In the genomic region with DNA sequence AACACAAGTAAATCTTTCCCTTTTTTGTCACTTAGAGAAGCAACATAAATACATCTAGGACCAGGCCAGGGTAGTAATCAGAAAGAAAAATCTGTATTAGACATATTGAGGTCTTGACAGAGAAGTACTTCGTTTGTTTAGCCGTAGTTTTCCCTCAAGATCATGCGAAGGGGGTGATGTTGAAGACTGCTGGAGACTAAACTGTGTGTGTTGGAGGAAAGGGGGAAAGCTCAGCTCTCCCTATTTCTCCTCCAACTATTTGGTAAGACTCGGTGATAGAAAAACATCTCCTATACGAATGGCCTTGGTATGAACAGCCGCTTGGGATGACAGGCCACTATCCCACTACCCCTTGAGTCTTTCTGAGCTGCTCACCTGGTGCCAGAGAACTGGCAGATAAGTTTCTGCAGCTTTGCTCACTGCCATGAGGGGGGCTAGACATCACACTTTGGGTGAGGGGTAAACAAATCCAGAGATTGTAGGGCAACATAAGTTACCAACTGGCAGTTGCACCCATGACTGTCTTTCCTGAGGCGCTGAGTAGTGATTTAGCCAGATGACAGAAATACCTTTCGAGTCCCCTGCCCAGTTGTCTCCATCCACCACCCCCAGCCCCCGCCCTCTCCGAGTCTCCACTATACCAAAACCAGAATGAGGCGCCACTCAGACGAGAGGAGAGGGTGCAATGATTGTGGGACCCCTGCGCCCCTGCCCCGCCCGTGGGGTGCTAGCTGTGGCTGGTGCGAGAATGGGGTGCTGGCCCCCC, we compare ENCODE assay signal across 8 cellular contexts. TPM values are rescaled to one million over a fixed set of nuclear protein-coding genes. Genes with fewer than 3 reads are reported as not detected.
DNase-seq lines count a peak whose midpoint lies in the region; ATAC-seq, FAIRE-seq and TF ChIP-seq lines count a peak whose summit lies in the region.

No MANE protein-coding gene starts in this region.

- H3K27me3 Mint-ChIP-seq in activated T-cell treated with anti-CD3 and anti-CD28 coated beads, Interleukin-2, amount 50 U/mL, for 24 hours: no peaks in the 10 kb centered on the region
- no peaks in the 10 kb centered on the region for H3K27me3 Mint-ChIP-seq in activated T-helper 2 cell treated with anti-CD3 and anti-CD28 coated beads, Interferon-gamma antibody, Interleukin-2, Interleukin-4, amounts not matched to agents 10 μg/mL and 5 μg/mL and 100 μg/mL, durations not matched to agents 14 hours and 24 hours and 36 hours (ENCODE audit: low read depth)

- DNase-seq in activated T-cell treated with anti-CD3 and anti-CD28 coated beads, Interleukin-2, amount 50 U/mL, for 24 hours: no peak
- DNase-seq in activated T-cell treated with anti-CD3 and anti-CD28 coated beads for 4 hours (no peak), keratinocyte (ENCODE audit: low read depth, low spot score) (no peak), testis (no peak), GM13977 (ENCODE audit: low spot score) (no peak)
- no peak for DNase-seq in activated T-helper 2 cell treated with anti-CD3 and anti-CD28 coated beads, Interferon-gamma antibody, Interleukin-2, Interleukin-4, amounts not matched to agents 10 μg/mL and 5 μg/mL and 100 μg/mL, durations not matched to agents 14 hours and 24 hours and 36 hours (ENCODE audit: low spot score)

- ATAC-seq in GM18873 (IDR thresholded peaks at IDR 0.05; ENCODE audit: low FRiP score, unreplicated experiment) (no peak), HG02884 (IDR thresholded peaks at IDR 0.05; ENCODE audit: unreplicated experiment) (no peak)

- no peaks in the 10 kb centered on the region for H3K9me1 ChIP-seq in keratinocyte (ENCODE audit: control insufficient read depth, extremely low read depth, insufficient read depth, low read length)

- no peak for TF ChIP-seq POLR2A in testis (IDR thresholded peaks at IDR 0.05)

- in situ Hi-C loops in GM13977 (cut with MboI; ENCODE audit: low pct_unique_long_range_greater_than_20kb, low sequenced_read_pairs, unreplicated experiment): loop anchor here (10.0 kb wide), 1 partner anchor 135 kb away; no protein-coding TSS in a partner anchor

- H3K4me2 ChIP-seq in keratinocyte (ENCODE audit: control insufficient read depth, extremely low read depth, insufficient read depth, low read depth, low read length): peak overlapping the region; percentile 91

- H3K4me1 ChIP-seq in keratinocyte (ENCODE audit: control insufficient read depth, extremely low read depth, insufficient read depth, low read length): peaks cover 22% of the 10 kb centered on the region
- peaks cover 13% of the 10 kb centered on the region for H3K4me1 ChIP-seq in testis

- 20 to 26% methylated on average over 15 to 16 of the region's 16 CpGs for WGBS in testis, 2 donors

- H3K9me3 ChIP-seq in keratinocyte (ENCODE audit: control insufficient read depth, low read depth, low read length) (no peaks in the 10 kb centered on the region), testis (no peaks in the 10 kb centered on the region)

- no peaks in the 10 kb centered on the region for H3K27me3 ChIP-seq in keratinocyte (ENCODE audit: control insufficient read depth, extremely low read depth, insufficient read depth, low read length)
- no peaks in the 10 kb centered on the region for H3K27me3 ChIP-seq in testis

- no peak for FAIRE-seq in keratinocyte (lab: Jason Lieb, UNC)

- H3K4me3 Mint-ChIP-seq in activated T-cell treated with anti-CD3 and anti-CD28 coated beads, Interleukin-2, amount 50 U/mL, for 24 hours: peak overlapping the region; percentile 93
- peak overlapping the region; percentile 88 for H3K4me3 Mint-ChIP-seq in activated T-helper 2 cell treated with anti-CD3 and anti-CD28 coated beads, Interferon-gamma antibody, Interleukin-2, Interleukin-4, amounts not matched to agents 10 μg/mL and 5 μg/mL and 100 μg/mL, durations not matched to agents 14 hours and 24 hours and 36 hours (ENCODE audit: low read depth)

- H3K27ac Mint-ChIP-seq in activated T-cell treated with anti-CD3 and anti-CD28 coated beads, Interleukin-2, amount 50 U/mL, for 24 hours: peak overlapping the region; percentile 92
- H3K27ac Mint-ChIP-seq in activated T-helper 2 cell treated with anti-CD3 and anti-CD28 coated beads, Interferon-gamma antibody, Interleukin-2, Interleukin-4, amounts not matched to agents 10 μg/mL and 5 μg/mL and 100 μg/mL, durations not matched to agents 14 hours and 24 hours and 36 hours: peak overlapping the region; percentile 86

- H3K9me3 Mint-ChIP-seq in activated T-cell treated with anti-CD3 and anti-CD28 coated beads, Interleukin-2, amount 50 U/mL, for 24 hours: no peaks in the 10 kb centered on the region
- H3K9me3 Mint-ChIP-seq in activated T-helper 2 cell treated with anti-CD3 and anti-CD28 coated beads, Interferon-gamma antibody, Interleukin-2, Interleukin-4, amounts not matched to agents 10 μg/mL and 5 μg/mL and 100 μg/mL, durations not matched to agents 14 hours and 24 hours and 36 hours: no peaks in the 10 kb centered on the region

- intact Hi-C loops in activated T-helper 2 cell treated with anti-CD3 and anti-CD28 coated beads, Interferon-gamma antibody, Interleukin-2, Interleukin-4, amounts not matched to agents 10 μg/mL and 5 μg/mL and 100 μg/mL, durations not matched to agents 14 hours and 24 hours and 36 hours (cut with micrococcal nuclease): loop anchor here (1.0 to 10.0 kb wide), 6 partner anchors 7 to 215 kb away; a partner anchor contains a TSS
- intact Hi-C loops in testis (cut with DNase I; ENCODE audit: low total_unique reads): no loop called here

- H4K20me1 ChIP-seq in keratinocyte (ENCODE audit: control insufficient read depth, extremely low read depth, insufficient read depth, low read length): no peaks in the 10 kb centered on the region

- dilution Hi-C loops in keratinocyte (cut with MboI; ENCODE audit: extremely low pct_ligation_motif_present, low sequenced_read_pairs): no loop called here

- H2AFZ ChIP-seq in keratinocyte (ENCODE audit: control insufficient read depth, low read length): peak overlapping the region; percentile 99

- H3K27ac ChIP-seq in keratinocyte (ENCODE audit: control insufficient read depth, insufficient read depth, low read length) (peak overlapping the region; percentile 87), testis (peak overlapping the region; percentile 60 to 77)

- peaks cover 1 to 2% of the 10 kb centered on the region in 2 experiments for H3K36me3 ChIP-seq in keratinocyte (ENCODE audit: control insufficient read depth in 2 of 2, extremely low read depth in 1 of 2, insufficient read depth in 2 of 2, low read length in 2 of 2)
- H3K36me3 ChIP-seq in testis (ENCODE audit: low read depth, missing control alignments): no peaks in the 10 kb centered on the region

- peaks cover 3% of the 10 kb centered on the region for H3K79me2 ChIP-seq in keratinocyte (ENCODE audit: control insufficient read depth, insufficient read depth, low read length)

- H3K9ac ChIP-seq in keratinocyte (ENCODE audit: control insufficient read depth, extremely low read depth, insufficient read depth, low read length): peak overlapping the region; percentile 84

- TF ChIP-seq CTCF in keratinocyte (optimal IDR thresholded peaks at IDR 0.05 in 1 of 3, IDR thresholded peaks at IDR 0.05 in 1 of 3, conservative IDR thresholded peaks at IDR 0.05 in 1 of 3; ENCODE audit: extremely low read depth in 1 of 3, insufficient read depth in 2 of 3, low read length in 3 of 3) (no peak), testis (IDR thresholded peaks at IDR 0.05) (no peak), GM13977 (IDR thresholded peaks at IDR 0.05; ENCODE audit: extremely low read depth, insufficient read depth, missing control alignments) (no peak)

- peaks cover 60% of the 10 kb centered on the region for H3K4me1 Mint-ChIP-seq in activated T-cell treated with anti-CD3 and anti-CD28 coated beads, Interleukin-2, amount 50 U/mL, for 24 hours (ENCODE audit: low read depth)
- H3K4me1 Mint-ChIP-seq in activated T-helper 2 cell treated with anti-CD3 and anti-CD28 coated beads, Interferon-gamma antibody, Interleukin-2, Interleukin-4, amounts not matched to agents 10 μg/mL and 5 μg/mL and 100 μg/mL, durations not matched to agents 14 hours and 24 hours and 36 hours (ENCODE audit: low read depth): peaks cover 51% of the 10 kb centered on the region

- H3K36me3 Mint-ChIP-seq in activated T-cell treated with anti-CD3 and anti-CD28 coated beads, Interleukin-2, amount 50 U/mL, for 24 hours (ENCODE audit: low read depth): peaks cover 55% of the 10 kb centered on the region
- H3K36me3 Mint-ChIP-seq in activated T-helper 2 cell treated with anti-CD3 and anti-CD28 coated beads, Interferon-gamma antibody, Interleukin-2, Interleukin-4, amounts not matched to agents 10 μg/mL and 5 μg/mL and 100 μg/mL, durations not matched to agents 14 hours and 24 hours and 36 hours (ENCODE audit: low read depth): peaks cover 47% of the 10 kb centered on the region

- H3K4me3 ChIP-seq in keratinocyte (ENCODE audit: control insufficient read depth in 2 of 3, extremely low read depth in 1 of 3, insufficient read depth in 2 of 3, low read depth in 1 of 3, low read length in 3 of 3) (peak overlapping the region; percentile 64 to 83 (median 82)), testis (peak overlapping the region; percentile 79 to 80)

RNA-seq across cellular contexts. Expression of a gene that starts 0.7 kb away (rescaled TPM):
- 38.7 and 40.7 TPM in 2 replicates for total RNA-seq in activated T-helper 2 cell treated with anti-CD3 and anti-CD28 coated beads, Interferon-gamma antibody, Interleukin-2, Interleukin-4, amounts not matched to agents 10 μg/mL and 5 μg/mL and 100 μg/mL, durations not matched to agents 14 hours and 24 hours and 36 hours
- polyA plus RNA-seq in keratinocyte: 5.3 to 7.8 TPM (median 6.7 TPM) in 3 replicates
- polyA plus RNA-seq in keratinocyte (2011; ENCODE audit: low read depth): 0.42 TPM
- 5.4 and 8.0 TPM in 2 replicates for polyA plus RNA-seq in keratinocyte (2011; cell fraction: cytosol; rRNA removed)
- 22.3 and 24.4 TPM in 2 replicates for polyA plus RNA-seq in keratinocyte (2011; cell fraction: nucleus; rRNA removed)
- polyA plus RNA-seq in keratinocyte (2012; ENCODE audit: low replicate concordance): 2.3 and 3.8 TPM in 2 replicates
- 4.9 to 6.2 TPM (median 5.9 TPM) in 3 replicates for polyA minus RNA-seq in keratinocyte
- polyA minus RNA-seq in keratinocyte (2011; cell fraction: cytosol; rRNA and poly(A)+ RNA removed): 0.58 TPM
- 3.0 and 7.9 TPM in 2 replicates for polyA minus RNA-seq in keratinocyte (2011; cell fraction: nucleus; rRNA and poly(A)+ RNA removed)
- total RNA-seq in testis: 10 to 100 TPM; 15.0 to 18.3 TPM
- polyA plus RNA-seq in testis (ENCODE audit: insufficient read depth, low read depth, low replicate concordance): 12.7 TPM

RNA-seq across cellular contexts. Expression of a gene that starts 17.9 kb away (rescaled TPM):
- total RNA-seq in activated T-helper 2 cell treated with anti-CD3 and anti-CD28 coated beads, Interferon-gamma antibody, Interleukin-2, Interleukin-4, amounts not matched to agents 10 μg/mL and 5 μg/mL and 100 μg/mL, durations not matched to agents 14 hours and 24 hours and 36 hours: 30.9 and 37.4 TPM in 2 replicates
- polyA plus RNA-seq in keratinocyte (4.2 to 6.0 TPM (median 4.8 TPM) in 3 replicates), testis (ENCODE audit: insufficient read depth, low read depth, low replicate concordance) (20.1 TPM)
- 7.0 TPM for polyA plus RNA-seq in keratinocyte (2011; ENCODE audit: low read depth)
- polyA plus RNA-seq in keratinocyte (2011; cell fraction: cytosol; rRNA removed): 2.5 and 3.5 TPM in 2 replicates
- 6.4 and 9.5 TPM in 2 replicates for polyA plus RNA-seq in keratinocyte (2011; cell fraction: nucleus; rRNA removed)
- 2.2 and 5.2 TPM in 2 replicates for polyA plus RNA-seq in keratinocyte (2012; ENCODE audit: low replicate concordance)
- 3.1 to 6.7 TPM (median 6.0 TPM) in 3 replicates for polyA minus RNA-seq in keratinocyte
- 2.5 TPM for polyA minus RNA-seq in keratinocyte (2011; cell fraction: cytosol; rRNA and poly(A)+ RNA removed)
- polyA minus RNA-seq in keratinocyte (2011; cell fraction: nucleus; rRNA and poly(A)+ RNA removed): 4.0 and 5.6 TPM in 2 replicates
- 10 to 100 TPM; 18.4 to 29.8 TPM for total RNA-seq in testis

RNA-seq across cellular contexts. Expression of a gene that starts 23.3 kb away (rescaled TPM):
- total RNA-seq in activated T-helper 2 cell treated with anti-CD3 and anti-CD28 coated beads, Interferon-gamma antibody, Interleukin-2, Interleukin-4, amounts not matched to agents 10 μg/mL and 5 μg/mL and 100 μg/mL, durations not matched to agents 14 hours and 24 hours and 36 hours: 262 and 283 TPM in 2 replicates
- polyA plus RNA-seq in keratinocyte: 76.5 to 184 TPM (median 130 TPM) in 3 replicates
- polyA plus RNA-seq in keratinocyte (2011; ENCODE audit: low read depth): 76.9 TPM
- polyA plus RNA-seq in keratinocyte (2011; cell fraction: cytosol; rRNA removed): 155 and 198 TPM in 2 replicates
- 60.2 and 69.9 TPM in 2 replicates for polyA plus RNA-seq in keratinocyte (2011; cell fraction: nucleus; rRNA removed)
- 163 and 213 TPM in 2 replicates for polyA plus RNA-seq in keratinocyte (2012; ENCODE audit: low replicate concordance)
- polyA minus RNA-seq in keratinocyte: 8.3 to 26.0 TPM (median 23.7 TPM) in 3 replicates
- polyA minus RNA-seq in keratinocyte (2011; cell fraction: cytosol; rRNA and poly(A)+ RNA removed): 31.7 TPM
- polyA minus RNA-seq in keratinocyte (2011; cell fraction: nucleus; rRNA and poly(A)+ RNA removed): 7.3 and 7.8 TPM in 2 replicates
- 100 to 1,000 TPM; 106 to 135 TPM for total RNA-seq in testis
- 343 TPM for polyA plus RNA-seq in testis (ENCODE audit: insufficient read depth, low read depth, low replicate concordance)

RNA-seq across cellular contexts. Expression of a gene that starts 24.1 kb away (rescaled TPM):
- 114 and 120 TPM in 2 replicates for total RNA-seq in activated T-helper 2 cell treated with anti-CD3 and anti-CD28 coated beads, Interferon-gamma antibody, Interleukin-2, Interleukin-4, amounts not matched to agents 10 μg/mL and 5 μg/mL and 100 μg/mL, durations not matched to agents 14 hours and 24 hours and 36 hours
- 12.3 to 34.6 TPM (median 33.7 TPM) in 3 replicates for polyA plus RNA-seq in keratinocyte
- 10.5 TPM for polyA plus RNA-seq in keratinocyte (2011; ENCODE audit: low read depth)
- polyA plus RNA-seq in keratinocyte (2011; cell fraction: cytosol; rRNA removed): 12.0 and 14.9 TPM in 2 replicates
- 17.8 and 18.1 TPM in 2 replicates for polyA plus RNA-seq in keratinocyte (2011; cell fraction: nucleus; rRNA removed)
- polyA plus RNA-seq in keratinocyte (2012; ENCODE audit: low replicate concordance): 6.2 and 29.3 TPM in 2 replicates
- 18.2 to 60.7 TPM (median 52.1 TPM) in 3 replicates for polyA minus RNA-seq in keratinocyte
- 25.1 TPM for polyA minus RNA-seq in keratinocyte (2011; cell fraction: cytosol; rRNA and poly(A)+ RNA removed)
- 17.0 and 26.1 TPM in 2 replicates for polyA minus RNA-seq in keratinocyte (2011; cell fraction: nucleus; rRNA and poly(A)+ RNA removed)
- 10 to 100 TPM; 42.9 to 43.1 TPM for total RNA-seq in testis
- 46.6 TPM for polyA plus RNA-seq in testis (ENCODE audit: insufficient read depth, low read depth, low replicate concordance)

RNA-seq across cellular contexts. Expression of a gene that starts 25.0 kb away (rescaled TPM):
- total RNA-seq in activated T-helper 2 cell treated with anti-CD3 and anti-CD28 coated beads, Interferon-gamma antibody, Interleukin-2, Interleukin-4, amounts not matched to agents 10 μg/mL and 5 μg/mL and 100 μg/mL, durations not matched to agents 14 hours and 24 hours and 36 hours: 23.3 and 25.9 TPM in 2 replicates
- polyA plus RNA-seq in keratinocyte: not detected in 3 replicates
- not detected for polyA plus RNA-seq in keratinocyte (2011; ENCODE audit: low read depth)
- not detected in 2 replicates for polyA plus RNA-seq in keratinocyte (2011; cell fraction: cytosol; rRNA removed)
- polyA plus RNA-seq in keratinocyte (2011; cell fraction: nucleus; rRNA removed): not detected in 2 replicates
- polyA plus RNA-seq in keratinocyte (2012; ENCODE audit: low replicate concordance): not detected in 2 replicates
- not detected in 3 replicates for polyA minus RNA-seq in keratinocyte
- not detected for polyA minus RNA-seq in keratinocyte (2011; cell fraction: cytosol; rRNA and poly(A)+ RNA removed)
- polyA minus RNA-seq in keratinocyte (2011; cell fraction: nucleus; rRNA and poly(A)+ RNA removed): not detected in 2 replicates
- under 1 TPM in 1 of 2 donors, not detected in 1; 0.74 TPM for total RNA-seq in testis
- 3.7 TPM for polyA plus RNA-seq in testis (ENCODE audit: insufficient read depth, low read depth, low replicate concordance)
